ENCODE assay signal across 8 cellular contexts in genomic region chr1:109621402-109622101, GRCh38. TPM values are rescaled to one million over a fixed set of nuclear protein-coding genes. Genes with fewer than 3 reads are reported as not detected.
DNase-seq lines count a peak whose midpoint lies in the region; ATAC-seq and TF ChIP-seq lines count a peak whose summit lies in the region.

No MANE protein-coding gene starts in this region.

- H3K9me3 Mint-ChIP-seq in activated CD8-positive, alpha-beta memory T cell treated with anti-CD3 and anti-CD28 coated beads, Interleukin-2, amount 10 ng/mL, durations not matched to agents 7 days and 5 days (ENCODE audit: low read depth): no peaks in the 10 kb centered on the region

- H3K4me3 ChIP-seq in hepatocyte (peak overlapping the region; percentile 76), stomach smooth muscle (ENCODE audit: low read length in 2 of 2) (peak overlapping the region; percentile 47 to 89)

- H4K20me1 ChIP-seq in hepatocyte (ENCODE audit: insufficient read depth, poor library complexity, severe bottlenecking): peaks cover 47% of the 10 kb centered on the region

- H3K27ac ChIP-seq in hepatocyte (peak overlapping the region; percentile 16), stomach smooth muscle (ENCODE audit: low read length) (peak overlapping the region; percentile 64)

- no peak for TF ChIP-seq CTCF in hepatocyte (IDR thresholded peaks at IDR 0.05; ENCODE audit: poor library complexity)

- ATAC-seq in activated CD8-positive, alpha-beta memory T cell treated with anti-CD3 and anti-CD28 coated beads, Interleukin-2, amount 10 ng/mL, durations not matched to agents 7 days and 5 days: peak; percentile 2
- ATAC-seq in HG02571 (IDR thresholded peaks at IDR 0.05; ENCODE audit: unreplicated experiment): no peak

- H3K27me3 Mint-ChIP-seq in activated CD8-positive, alpha-beta memory T cell treated with anti-CD3 and anti-CD28 coated beads, Interleukin-2, amount 10 ng/mL, durations not matched to agents 7 days and 5 days: no peaks in the 10 kb centered on the region

- peaks cover 56% of the 10 kb centered on the region for H3K79me2 ChIP-seq in hepatocyte

- H3K4me2 ChIP-seq in hepatocyte: peak overlapping the region; percentile 93

- peak overlapping the region; percentile 99 for H3K4me3 Mint-ChIP-seq in activated CD8-positive, alpha-beta memory T cell treated with anti-CD3 and anti-CD28 coated beads, Interleukin-2, amount 10 ng/mL, durations not matched to agents 7 days and 5 days

- H3K36me3 Mint-ChIP-seq in activated CD8-positive, alpha-beta memory T cell treated with anti-CD3 and anti-CD28 coated beads, Interleukin-2, amount 10 ng/mL, durations not matched to agents 7 days and 5 days: peaks cover 1% of the 10 kb centered on the region

- no peaks in the 10 kb centered on the region for H3K9me2 ChIP-seq in hepatocyte (replicated peaks; ENCODE audit: insufficient read depth)

- H3K9ac ChIP-seq in stomach smooth muscle (ENCODE audit: low read length in 2 of 2): peak overlapping the region; percentile 29 to 52

- no peak overlapping the region for H2AFZ ChIP-seq in hepatocyte

- DNase-seq in NCI-H748 (lab: John Stamatoyannopoulos, UW; ENCODE audit: unreplicated experiment) (peak; percentile 28), NCI-H748 treated with DMSO at 0.1 percent for 48 hours (lab: John Stamatoyannopoulos, UW) (no peak), hepatocyte (ENCODE audit: low spot score) (no peak), COR-L47 (lab: John Stamatoyannopoulos, UW) (no peak), DMS114 treated with DMSO at 0.1 percent for 48 hours (lab: John Stamatoyannopoulos, UW; ENCODE audit: unreplicated experiment) (no peak)
- DNase-seq in activated CD8-positive, alpha-beta memory T cell treated with anti-CD3 and anti-CD28 coated beads, Interleukin-2, amount 10 ng/mL, durations not matched to agents 7 days and 5 days: peak; percentile 50

- peaks cover 29% of the 10 kb centered on the region for H3K4me1 ChIP-seq in hepatocyte (ENCODE audit: insufficient read depth)
- peaks cover 57% of the 10 kb centered on the region for H3K4me1 ChIP-seq in stomach smooth muscle (ENCODE audit: control insufficient read depth, insufficient read depth, low read length)

- peaks cover 56% of the 10 kb centered on the region for H3K4me1 Mint-ChIP-seq in activated CD8-positive, alpha-beta memory T cell treated with anti-CD3 and anti-CD28 coated beads, Interleukin-2, amount 10 ng/mL, durations not matched to agents 7 days and 5 days

- no peaks in the 10 kb centered on the region for H3K9me3 ChIP-seq in hepatocyte (ENCODE audit: low read depth)
- no peaks in the 10 kb centered on the region for H3K9me3 ChIP-seq in stomach smooth muscle (ENCODE audit: control insufficient read depth in 2 of 2, low read length in 2 of 2)

- H3K27me3 ChIP-seq in hepatocyte (no peaks in the 10 kb centered on the region), stomach smooth muscle (ENCODE audit: control insufficient read depth in 1 of 2, insufficient read depth in 2 of 2, low read length in 2 of 2) (no peaks in the 10 kb centered on the region)

- CTCF ChIA-PET in activated CD8-positive, alpha-beta memory T cell treated with anti-CD3 and anti-CD28 coated beads, Interleukin-2, amount 10 ng/mL, durations not matched to agents 7 days and 5 days (lab: Charles Lee): interaction anchor here (1.0 to 9.1 kb wide), 3 partner anchors 16 to 76 kb away, joined by 3 to 112 read pairs (median 15); no protein-coding TSS in a partner anchor

- WGBS in hepatocyte (ENCODE audit: low lambda C conversion rate, missing lambda C conversion rate): 72% methylated on average over 11 of the region's 12 CpGs

- H3K27ac Mint-ChIP-seq in activated CD8-positive, alpha-beta memory T cell treated with anti-CD3 and anti-CD28 coated beads, Interleukin-2, amount 10 ng/mL, durations not matched to agents 7 days and 5 days: peak overlapping the region; percentile 98

- H3K36me3 ChIP-seq in hepatocyte (replicated peaks; ENCODE audit: insufficient read depth, low read depth): no peaks in the 10 kb centered on the region
- H3K36me3 ChIP-seq in stomach smooth muscle (ENCODE audit: control insufficient read depth in 2 of 2, insufficient read depth in 2 of 2, low read length in 2 of 2): peaks cover 0 to 3% of the 10 kb centered on the region in 2 donors

RNA-seq across cellular contexts. Expression of gene AMPD2, which starts 1.9 kb away (rescaled TPM):
- total RNA-seq in activated CD8-positive, alpha-beta memory T cell treated with anti-CD3 and anti-CD28 coated beads, Interleukin-2, amount 10 ng/mL, durations not matched to agents 7 days and 5 days: 100 to 1,000 TPM in 1 of 2 experiments, 10 to 100 TPM in 1; 90.4 to 113 TPM
- 63.1 and 81.9 TPM in 2 replicates for total RNA-seq in hepatocyte
- polyA plus RNA-seq in hepatocyte: 80.9 and 101 TPM in 2 replicates

RNA-seq across cellular contexts. Expression of gene GNAT2, which starts 2.1 kb away (rescaled TPM):
- not detected for total RNA-seq in activated CD8-positive, alpha-beta memory T cell treated with anti-CD3 and anti-CD28 coated beads, Interleukin-2, amount 10 ng/mL, durations not matched to agents 7 days and 5 days
- 0.96 TPM in 1 of 2 replicates, not detected in the other for total RNA-seq in hepatocyte
- polyA plus RNA-seq in hepatocyte: 0.18 and 0.19 TPM in 2 replicates

RNA-seq across cellular contexts. Expression of gene GSTM4, which starts 34.3 kb away (rescaled TPM):
- 1 to 10 TPM; 5.7 to 6.7 TPM for total RNA-seq in activated CD8-positive, alpha-beta memory T cell treated with anti-CD3 and anti-CD28 coated beads, Interleukin-2, amount 10 ng/mL, durations not matched to agents 7 days and 5 days
- 64.5 and 99.9 TPM in 2 replicates for total RNA-seq in hepatocyte
- 97.4 and 116 TPM in 2 replicates for polyA plus RNA-seq in hepatocyte

RNA-seq across cellular contexts. Expression of gene GSTM2, which starts 46.3 kb away (rescaled TPM):
- 10 to 100 TPM in 1 of 2 experiments, 1 to 10 TPM in 1; 8.0 to 17.8 TPM for total RNA-seq in activated CD8-positive, alpha-beta memory T cell treated with anti-CD3 and anti-CD28 coated beads, Interleukin-2, amount 10 ng/mL, durations not matched to agents 7 days and 5 days
- 46.5 and 48.7 TPM in 2 replicates for total RNA-seq in hepatocyte
- 91.4 and 106 TPM in 2 replicates for polyA plus RNA-seq in hepatocyte

Comparison
In these comparisons a context has a peak if more than half of its experiments do, and no peak if none do; other contexts are left out.
1. DNase-seq: peak in NCI-H748 (single experiment) and activated CD8-positive, alpha-beta memory T cell treated with anti-CD3 and anti-CD28 coated beads, Interleukin-2, amount 10 ng/mL, durations not matched to agents 7 days and 5 days (single experiment); none in NCI-H748 treated with DMSO at 0.1 percent for 48 hours (single experiment), hepatocyte (single experiment), COR-L47 (single experiment) and DMS114 treated with DMSO at 0.1 percent for 48 hours (single experiment).